Comparison of ENCODE assay signal across 1 cellular context in the genomic region with DNA sequence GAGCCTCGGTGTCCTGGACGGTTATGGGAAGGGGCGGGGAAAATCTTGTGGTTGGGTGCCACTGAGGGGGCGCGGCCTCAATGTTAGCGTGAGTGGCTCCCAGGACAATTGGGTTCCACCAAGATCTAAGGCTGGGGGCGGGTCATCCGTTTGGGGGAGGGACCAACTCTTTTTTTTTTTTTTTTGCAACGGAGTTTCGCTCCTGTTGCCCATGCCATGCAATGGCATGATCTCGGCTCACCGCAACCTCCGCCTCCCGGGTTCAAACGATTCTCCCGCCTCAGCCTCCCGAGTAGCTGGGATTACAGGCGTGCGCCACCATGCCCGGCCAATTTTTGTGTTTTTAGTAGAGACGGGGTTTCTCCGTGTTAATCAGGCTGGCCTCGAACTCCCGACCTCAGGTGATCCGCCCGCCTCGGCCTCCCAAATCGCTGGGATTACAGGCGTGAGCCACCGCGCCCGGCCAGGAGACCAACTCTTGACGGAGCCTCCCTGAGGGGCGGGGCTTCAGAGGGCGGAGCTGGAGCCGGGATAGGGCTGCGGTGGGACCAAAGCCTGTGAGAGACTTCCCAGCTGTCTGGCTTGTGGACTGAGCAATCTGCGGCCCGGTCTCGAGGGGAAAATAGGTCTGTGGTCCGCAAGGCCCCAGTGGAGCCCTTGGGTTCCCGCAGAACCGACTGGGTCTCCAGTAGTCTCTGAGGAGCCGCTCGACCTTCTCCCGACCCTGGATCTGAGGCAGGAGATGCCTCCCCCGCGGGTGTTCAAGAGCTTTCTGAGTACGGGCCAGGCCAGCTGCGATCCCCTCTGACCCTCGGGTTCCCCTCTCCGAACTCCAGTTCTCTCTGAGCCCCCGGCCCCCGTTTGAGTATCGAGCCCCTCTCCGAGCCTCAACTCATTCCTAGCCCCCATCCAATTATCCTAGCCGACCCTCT.
TF ChIP-seq lines count a peak whose summit lies in the region.

No MANE protein-coding gene starts in this region.

TF ChIP-seq in HepG2, 621 proteins besides CTCF, POLR2A, EP300 and RAD21 (continued from another document and continues in another):
- TF ChIP-seq, protein P1, sequence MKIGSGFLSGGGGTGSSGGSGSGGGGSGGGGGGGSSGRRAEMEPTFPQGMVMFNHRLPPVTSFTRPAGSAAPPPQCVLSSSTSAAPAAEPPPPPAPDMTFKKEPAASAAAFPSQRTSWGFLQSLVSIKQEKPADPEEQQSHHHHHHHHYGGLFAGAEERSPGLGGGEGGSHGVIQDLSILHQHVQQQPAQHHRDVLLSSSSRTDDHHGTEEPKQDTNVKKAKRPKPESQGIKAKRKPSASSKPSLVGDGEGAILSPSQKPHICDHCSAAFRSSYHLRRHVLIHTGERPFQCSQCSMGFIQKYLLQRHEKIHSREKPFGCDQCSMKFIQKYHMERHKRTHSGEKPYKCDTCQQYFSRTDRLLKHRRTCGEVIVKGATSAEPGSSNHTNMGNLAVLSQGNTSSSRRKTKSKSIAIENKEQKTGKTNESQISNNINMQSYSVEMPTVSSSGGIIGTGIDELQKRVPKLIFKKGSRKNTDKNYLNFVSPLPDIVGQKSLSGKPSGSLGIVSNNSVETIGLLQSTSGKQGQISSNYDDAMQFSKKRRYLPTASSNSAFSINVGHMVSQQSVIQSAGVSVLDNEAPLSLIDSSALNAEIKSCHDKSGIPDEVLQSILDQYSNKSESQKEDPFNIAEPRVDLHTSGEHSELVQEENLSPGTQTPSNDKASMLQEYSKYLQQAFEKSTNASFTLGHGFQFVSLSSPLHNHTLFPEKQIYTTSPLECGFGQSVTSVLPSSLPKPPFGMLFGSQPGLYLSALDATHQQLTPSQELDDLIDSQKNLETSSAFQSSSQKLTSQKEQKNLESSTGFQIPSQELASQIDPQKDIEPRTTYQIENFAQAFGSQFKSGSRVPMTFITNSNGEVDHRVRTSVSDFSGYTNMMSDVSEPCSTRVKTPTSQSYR (CRISPR knock-in tag; IDR thresholded peaks at IDR 0.05; ENCODE audit: borderline replicate concordance): no peak
- TF ChIP-seq ARNTL (CRISPR knock-in tag; IDR thresholded peaks at IDR 0.05): no peak; the same call in 1 of the 2 replicates
- TF ChIP-seq TARDBP (CRISPR knock-in tag; IDR thresholded peaks at IDR 0.05): peak; percentile 92
- TF ChIP-seq, protein P2, sequence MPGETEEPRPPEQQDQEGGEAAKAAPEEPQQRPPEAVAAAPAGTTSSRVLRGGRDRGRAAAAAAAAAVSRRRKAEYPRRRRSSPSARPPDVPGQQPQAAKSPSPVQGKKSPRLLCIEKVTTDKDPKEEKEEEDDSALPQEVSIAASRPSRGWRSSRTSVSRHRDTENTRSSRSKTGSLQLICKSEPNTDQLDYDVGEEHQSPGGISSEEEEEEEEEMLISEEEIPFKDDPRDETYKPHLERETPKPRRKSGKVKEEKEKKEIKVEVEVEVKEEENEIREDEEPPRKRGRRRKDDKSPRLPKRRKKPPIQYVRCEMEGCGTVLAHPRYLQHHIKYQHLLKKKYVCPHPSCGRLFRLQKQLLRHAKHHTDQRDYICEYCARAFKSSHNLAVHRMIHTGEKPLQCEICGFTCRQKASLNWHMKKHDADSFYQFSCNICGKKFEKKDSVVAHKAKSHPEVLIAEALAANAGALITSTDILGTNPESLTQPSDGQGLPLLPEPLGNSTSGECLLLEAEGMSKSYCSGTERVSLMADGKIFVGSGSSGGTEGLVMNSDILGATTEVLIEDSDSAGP (CRISPR knock-in tag; IDR thresholded peaks at IDR 0.05; ENCODE audit: borderline replicate concordance): no peak; the same call in 1 of the 2 replicates
- TF ChIP-seq NR2F2 (IDR thresholded peaks at IDR 0.05; ENCODE audit: borderline replicate concordance, low read depth): no peak
- 0 out of 2 replicates have a peak, but pooled peaks have one; percentile 90 for TF ChIP-seq NCOA5 (CRISPR knock-in tag; IDR thresholded peaks at IDR 0.05)
- TF ChIP-seq AGO2 (optimal IDR thresholded peaks at IDR 0.05; ENCODE audit: low read depth, low read length): no peak
- TF ChIP-seq, protein P3, sequence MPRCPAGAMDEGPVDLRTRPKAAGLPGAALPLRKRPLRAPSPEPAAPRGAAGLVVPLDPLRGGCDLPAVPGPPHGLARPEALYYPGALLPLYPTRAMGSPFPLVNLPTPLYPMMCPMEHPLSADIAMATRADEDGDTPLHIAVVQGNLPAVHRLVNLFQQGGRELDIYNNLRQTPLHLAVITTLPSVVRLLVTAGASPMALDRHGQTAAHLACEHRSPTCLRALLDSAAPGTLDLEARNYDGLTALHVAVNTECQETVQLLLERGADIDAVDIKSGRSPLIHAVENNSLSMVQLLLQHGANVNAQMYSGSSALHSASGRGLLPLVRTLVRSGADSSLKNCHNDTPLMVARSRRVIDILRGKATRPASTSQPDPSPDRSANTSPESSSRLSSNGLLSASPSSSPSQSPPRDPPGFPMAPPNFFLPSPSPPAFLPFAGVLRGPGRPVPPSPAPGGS (CRISPR knock-in tag; IDR thresholded peaks at IDR 0.05): no peak; the same call in 1 of the 2 replicates
- TF ChIP-seq KDM5A (IDR thresholded peaks at IDR 0.05; ENCODE audit: borderline replicate concordance, low read length): peak; percentile 68; the same call in 1 of the 2 replicates
- TF ChIP-seq, protein P4, sequence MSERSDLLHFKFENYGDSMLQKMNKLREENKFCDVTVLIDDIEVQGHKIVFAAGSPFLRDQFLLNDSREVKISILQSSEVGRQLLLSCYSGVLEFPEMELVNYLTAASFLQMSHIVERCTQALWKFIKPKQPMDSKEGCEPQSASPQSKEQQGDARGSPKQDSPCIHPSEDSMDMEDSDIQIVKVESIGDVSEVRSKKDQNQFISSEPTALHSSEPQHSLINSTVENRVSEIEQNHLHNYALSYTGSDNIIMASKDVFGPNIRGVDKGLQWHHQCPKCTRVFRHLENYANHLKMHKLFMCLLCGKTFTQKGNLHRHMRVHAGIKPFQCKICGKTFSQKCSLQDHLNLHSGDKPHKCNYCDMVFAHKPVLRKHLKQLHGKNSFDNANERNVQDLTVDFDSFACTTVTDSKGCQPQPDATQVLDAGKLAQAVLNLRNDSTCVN (CRISPR knock-in tag; IDR thresholded peaks at IDR 0.05; ENCODE audit: borderline replicate concordance): no peak
- no peak for TF ChIP-seq RFX5 (IDR thresholded peaks at IDR 0.05; ENCODE audit: low read depth, low read length)
- 0 out of 2 replicates have a peak, but pooled peaks have one; percentile 70 for TF ChIP-seq HNRNPL (IDR thresholded peaks at IDR 0.05; ENCODE audit: low read depth, low read length)
- TF ChIP-seq, protein P5, sequence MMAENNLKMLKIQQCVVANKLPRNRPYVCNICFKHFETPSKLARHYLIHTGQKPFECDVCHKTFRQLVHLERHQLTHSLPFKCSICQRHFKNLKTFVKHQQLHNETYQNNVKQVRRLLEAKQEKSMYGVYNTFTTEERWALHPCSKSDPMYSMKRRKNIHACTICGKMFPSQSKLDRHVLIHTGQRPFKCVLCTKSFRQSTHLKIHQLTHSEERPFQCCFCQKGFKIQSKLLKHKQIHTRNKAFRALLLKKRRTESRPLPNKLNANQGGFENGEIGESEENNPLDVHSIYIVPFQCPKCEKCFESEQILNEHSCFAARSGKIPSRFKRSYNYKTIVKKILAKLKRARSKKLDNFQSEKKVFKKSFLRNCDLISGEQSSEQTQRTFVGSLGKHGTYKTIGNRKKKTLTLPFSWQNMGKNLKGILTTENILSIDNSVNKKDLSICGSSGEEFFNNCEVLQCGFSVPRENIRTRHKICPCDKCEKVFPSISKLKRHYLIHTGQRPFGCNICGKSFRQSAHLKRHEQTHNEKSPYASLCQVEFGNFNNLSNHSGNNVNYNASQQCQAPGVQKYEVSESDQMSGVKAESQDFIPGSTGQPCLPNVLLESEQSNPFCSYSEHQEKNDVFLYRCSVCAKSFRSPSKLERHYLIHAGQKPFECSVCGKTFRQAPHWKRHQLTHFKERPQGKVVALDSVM (CRISPR knock-in tag; IDR thresholded peaks at IDR 0.05): peak; percentile 84
- TF ChIP-seq HDAC6 (IDR thresholded peaks at IDR 0.05; ENCODE audit: low read depth, low read length): no peak
- TF ChIP-seq ZFP36L1 (CRISPR knock-in tag; IDR thresholded peaks at IDR 0.05): no peak
- TF ChIP-seq ZMYM3 (CRISPR knock-in tag; IDR thresholded peaks at IDR 0.05): peak; percentile 100
- TF ChIP-seq JUNB (CRISPR knock-in tag; IDR thresholded peaks at IDR 0.05; ENCODE audit: borderline replicate concordance): no peak
- TF ChIP-seq JARID2 (CRISPR knock-in tag; IDR thresholded peaks at IDR 0.05; ENCODE audit: insufficient replicate concordance): no peak
- TF ChIP-seq ARNT (IDR thresholded peaks at IDR 0.05): no peak
- no peak; the same call in 1 of the 2 replicates for TF ChIP-seq ZC3H4 (CRISPR knock-in tag; IDR thresholded peaks at IDR 0.05; ENCODE audit: borderline replicate concordance)
- TF ChIP-seq RCOR2 (CRISPR knock-in tag; IDR thresholded peaks at IDR 0.05): peak; percentile 99
- TF ChIP-seq MEIS2 (CRISPR knock-in tag; IDR thresholded peaks at IDR 0.05): peak; percentile 57
- peak; percentile 90 for TF ChIP-seq ZFX (CRISPR knock-in tag; IDR thresholded peaks at IDR 0.05; ENCODE audit: low read depth)
- TF ChIP-seq, protein P6, sequence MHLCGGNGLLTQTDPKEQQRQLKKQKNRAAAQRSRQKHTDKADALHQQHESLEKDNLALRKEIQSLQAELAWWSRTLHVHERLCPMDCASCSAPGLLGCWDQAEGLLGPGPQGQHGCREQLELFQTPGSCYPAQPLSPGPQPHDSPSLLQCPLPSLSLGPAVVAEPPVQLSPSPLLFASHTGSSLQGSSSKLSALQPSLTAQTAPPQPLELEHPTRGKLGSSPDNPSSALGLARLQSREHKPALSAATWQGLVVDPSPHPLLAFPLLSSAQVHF (CRISPR knock-in tag; IDR thresholded peaks at IDR 0.05): no peak
- TF ChIP-seq, protein P7, sequence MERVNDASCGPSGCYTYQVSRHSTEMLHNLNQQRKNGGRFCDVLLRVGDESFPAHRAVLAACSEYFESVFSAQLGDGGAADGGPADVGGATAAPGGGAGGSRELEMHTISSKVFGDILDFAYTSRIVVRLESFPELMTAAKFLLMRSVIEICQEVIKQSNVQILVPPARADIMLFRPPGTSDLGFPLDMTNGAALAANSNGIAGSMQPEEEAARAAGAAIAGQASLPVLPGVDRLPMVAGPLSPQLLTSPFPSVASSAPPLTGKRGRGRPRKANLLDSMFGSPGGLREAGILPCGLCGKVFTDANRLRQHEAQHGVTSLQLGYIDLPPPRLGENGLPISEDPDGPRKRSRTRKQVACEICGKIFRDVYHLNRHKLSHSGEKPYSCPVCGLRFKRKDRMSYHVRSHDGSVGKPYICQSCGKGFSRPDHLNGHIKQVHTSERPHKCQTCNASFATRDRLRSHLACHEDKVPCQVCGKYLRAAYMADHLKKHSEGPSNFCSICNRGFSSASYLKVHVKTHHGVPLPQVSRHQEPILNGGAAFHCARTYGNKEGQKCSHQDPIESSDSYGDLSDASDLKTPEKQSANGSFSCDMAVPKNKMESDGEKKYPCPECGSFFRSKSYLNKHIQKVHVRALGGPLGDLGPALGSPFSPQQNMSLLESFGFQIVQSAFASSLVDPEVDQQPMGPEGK (CRISPR knock-in tag; IDR thresholded peaks at IDR 0.05): no peak; the same call in 1 of the 2 replicates
- TF ChIP-seq, protein P8, sequence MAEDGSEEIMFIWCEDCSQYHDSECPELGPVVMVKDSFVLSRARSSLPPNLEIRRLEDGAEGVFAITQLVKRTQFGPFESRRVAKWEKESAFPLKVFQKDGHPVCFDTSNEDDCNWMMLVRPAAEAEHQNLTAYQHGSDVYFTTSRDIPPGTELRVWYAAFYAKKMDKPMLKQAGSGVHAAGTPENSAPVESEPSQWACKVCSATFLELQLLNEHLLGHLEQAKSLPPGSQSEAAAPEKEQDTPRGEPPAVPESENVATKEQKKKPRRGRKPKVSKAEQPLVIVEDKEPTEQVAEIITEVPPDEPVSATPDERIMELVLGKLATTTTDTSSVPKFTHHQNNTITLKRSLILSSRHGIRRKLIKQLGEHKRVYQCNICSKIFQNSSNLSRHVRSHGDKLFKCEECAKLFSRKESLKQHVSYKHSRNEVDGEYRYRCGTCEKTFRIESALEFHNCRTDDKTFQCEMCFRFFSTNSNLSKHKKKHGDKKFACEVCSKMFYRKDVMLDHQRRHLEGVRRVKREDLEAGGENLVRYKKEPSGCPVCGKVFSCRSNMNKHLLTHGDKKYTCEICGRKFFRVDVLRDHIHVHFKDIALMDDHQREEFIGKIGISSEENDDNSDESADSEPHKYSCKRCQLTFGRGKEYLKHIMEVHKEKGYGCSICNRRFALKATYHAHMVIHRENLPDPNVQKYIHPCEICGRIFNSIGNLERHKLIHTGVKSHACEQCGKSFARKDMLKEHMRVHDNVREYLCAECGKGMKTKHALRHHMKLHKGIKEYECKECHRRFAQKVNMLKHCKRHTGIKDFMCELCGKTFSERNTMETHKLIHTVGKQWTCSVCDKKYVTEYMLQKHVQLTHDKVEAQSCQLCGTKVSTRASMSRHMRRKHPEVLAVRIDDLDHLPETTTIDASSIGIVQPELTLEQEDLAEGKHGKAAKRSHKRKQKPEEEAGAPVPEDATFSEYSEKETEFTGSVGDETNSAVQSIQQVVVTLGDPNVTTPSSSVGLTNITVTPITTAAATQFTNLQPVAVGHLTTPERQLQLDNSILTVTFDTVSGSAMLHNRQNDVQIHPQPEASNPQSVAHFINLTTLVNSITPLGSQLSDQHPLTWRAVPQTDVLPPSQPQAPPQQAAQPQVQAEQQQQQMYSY (CRISPR knock-in tag; IDR thresholded peaks at IDR 0.05): peak; percentile 68; the same call in 1 of the 2 replicates
